ENCODE assay signal across 1 cellular context in the genomic region with DNA sequence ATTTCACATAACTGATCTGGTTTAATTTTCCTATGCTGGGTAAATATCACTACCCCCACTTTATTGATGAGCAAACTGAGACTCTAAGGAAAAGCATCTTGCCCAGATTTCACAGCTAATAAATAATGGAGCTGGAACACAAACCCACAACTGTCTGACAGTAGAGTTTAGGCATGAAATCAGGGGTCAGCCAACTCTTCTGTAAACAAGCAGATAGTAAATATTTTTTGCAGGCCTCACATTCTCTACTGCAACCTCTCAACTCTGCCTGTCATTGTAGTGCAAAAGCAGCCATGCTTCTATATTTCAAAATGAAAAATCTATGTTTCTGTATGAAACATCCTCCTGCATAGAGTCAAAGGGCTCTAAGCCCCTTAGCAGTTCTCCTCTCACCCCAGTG.
TF ChIP-seq lines count a peak whose summit lies in the region.

No MANE protein-coding gene starts in this region.

TF ChIP-seq in GM23338, 12 proteins besides CTCF, POLR2A, EP300 and RAD21:
- TF ChIP-seq, protein P1, sequence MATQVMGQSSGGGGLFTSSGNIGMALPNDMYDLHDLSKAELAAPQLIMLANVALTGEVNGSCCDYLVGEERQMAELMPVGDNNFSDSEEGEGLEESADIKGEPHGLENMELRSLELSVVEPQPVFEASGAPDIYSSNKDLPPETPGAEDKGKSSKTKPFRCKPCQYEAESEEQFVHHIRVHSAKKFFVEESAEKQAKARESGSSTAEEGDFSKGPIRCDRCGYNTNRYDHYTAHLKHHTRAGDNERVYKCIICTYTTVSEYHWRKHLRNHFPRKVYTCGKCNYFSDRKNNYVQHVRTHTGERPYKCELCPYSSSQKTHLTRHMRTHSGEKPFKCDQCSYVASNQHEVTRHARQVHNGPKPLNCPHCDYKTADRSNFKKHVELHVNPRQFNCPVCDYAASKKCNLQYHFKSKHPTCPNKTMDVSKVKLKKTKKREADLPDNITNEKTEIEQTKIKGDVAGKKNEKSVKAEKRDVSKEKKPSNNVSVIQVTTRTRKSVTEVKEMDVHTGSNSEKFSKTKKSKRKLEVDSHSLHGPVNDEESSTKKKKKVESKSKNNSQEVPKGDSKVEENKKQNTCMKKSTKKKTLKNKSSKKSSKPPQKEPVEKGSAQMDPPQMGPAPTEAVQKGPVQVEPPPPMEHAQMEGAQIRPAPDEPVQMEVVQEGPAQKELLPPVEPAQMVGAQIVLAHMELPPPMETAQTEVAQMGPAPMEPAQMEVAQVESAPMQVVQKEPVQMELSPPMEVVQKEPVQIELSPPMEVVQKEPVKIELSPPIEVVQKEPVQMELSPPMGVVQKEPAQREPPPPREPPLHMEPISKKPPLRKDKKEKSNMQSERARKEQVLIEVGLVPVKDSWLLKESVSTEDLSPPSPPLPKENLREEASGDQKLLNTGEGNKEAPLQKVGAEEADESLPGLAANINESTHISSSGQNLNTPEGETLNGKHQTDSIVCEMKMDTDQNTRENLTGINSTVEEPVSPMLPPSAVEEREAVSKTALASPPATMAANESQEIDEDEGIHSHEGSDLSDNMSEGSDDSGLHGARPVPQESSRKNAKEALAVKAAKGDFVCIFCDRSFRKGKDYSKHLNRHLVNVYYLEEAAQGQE (IDR thresholded peaks at IDR 0.05; ENCODE audit: unreplicated experiment), result no peak
- no peak for TF ChIP-seq JUNB (IDR thresholded peaks at IDR 0.05; ENCODE audit: unreplicated experiment)
- TF ChIP-seq, protein P2, sequence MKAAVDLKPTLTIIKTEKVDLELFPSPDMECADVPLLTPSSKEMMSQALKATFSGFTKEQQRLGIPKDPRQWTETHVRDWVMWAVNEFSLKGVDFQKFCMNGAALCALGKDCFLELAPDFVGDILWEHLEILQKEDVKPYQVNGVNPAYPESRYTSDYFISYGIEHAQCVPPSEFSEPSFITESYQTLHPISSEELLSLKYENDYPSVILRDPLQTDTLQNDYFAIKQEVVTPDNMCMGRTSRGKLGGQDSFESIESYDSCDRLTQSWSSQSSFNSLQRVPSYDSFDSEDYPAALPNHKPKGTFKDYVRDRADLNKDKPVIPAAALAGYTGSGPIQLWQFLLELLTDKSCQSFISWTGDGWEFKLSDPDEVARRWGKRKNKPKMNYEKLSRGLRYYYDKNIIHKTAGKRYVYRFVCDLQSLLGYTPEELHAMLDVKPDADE (IDR thresholded peaks at IDR 0.05), result no peak
- no peak for TF ChIP-seq EZH2 (IDR thresholded peaks at IDR 0.05; ENCODE audit: low read depth, unreplicated experiment)
- TF ChIP-seq CREB1 (CRISPR knock-in tag; IDR thresholded peaks at IDR 0.05; ENCODE audit: low read depth), result no peak
- no peak for TF ChIP-seq STAT1 (IDR thresholded peaks at IDR 0.05; ENCODE audit: unreplicated experiment)
- TF ChIP-seq, protein P3, sequence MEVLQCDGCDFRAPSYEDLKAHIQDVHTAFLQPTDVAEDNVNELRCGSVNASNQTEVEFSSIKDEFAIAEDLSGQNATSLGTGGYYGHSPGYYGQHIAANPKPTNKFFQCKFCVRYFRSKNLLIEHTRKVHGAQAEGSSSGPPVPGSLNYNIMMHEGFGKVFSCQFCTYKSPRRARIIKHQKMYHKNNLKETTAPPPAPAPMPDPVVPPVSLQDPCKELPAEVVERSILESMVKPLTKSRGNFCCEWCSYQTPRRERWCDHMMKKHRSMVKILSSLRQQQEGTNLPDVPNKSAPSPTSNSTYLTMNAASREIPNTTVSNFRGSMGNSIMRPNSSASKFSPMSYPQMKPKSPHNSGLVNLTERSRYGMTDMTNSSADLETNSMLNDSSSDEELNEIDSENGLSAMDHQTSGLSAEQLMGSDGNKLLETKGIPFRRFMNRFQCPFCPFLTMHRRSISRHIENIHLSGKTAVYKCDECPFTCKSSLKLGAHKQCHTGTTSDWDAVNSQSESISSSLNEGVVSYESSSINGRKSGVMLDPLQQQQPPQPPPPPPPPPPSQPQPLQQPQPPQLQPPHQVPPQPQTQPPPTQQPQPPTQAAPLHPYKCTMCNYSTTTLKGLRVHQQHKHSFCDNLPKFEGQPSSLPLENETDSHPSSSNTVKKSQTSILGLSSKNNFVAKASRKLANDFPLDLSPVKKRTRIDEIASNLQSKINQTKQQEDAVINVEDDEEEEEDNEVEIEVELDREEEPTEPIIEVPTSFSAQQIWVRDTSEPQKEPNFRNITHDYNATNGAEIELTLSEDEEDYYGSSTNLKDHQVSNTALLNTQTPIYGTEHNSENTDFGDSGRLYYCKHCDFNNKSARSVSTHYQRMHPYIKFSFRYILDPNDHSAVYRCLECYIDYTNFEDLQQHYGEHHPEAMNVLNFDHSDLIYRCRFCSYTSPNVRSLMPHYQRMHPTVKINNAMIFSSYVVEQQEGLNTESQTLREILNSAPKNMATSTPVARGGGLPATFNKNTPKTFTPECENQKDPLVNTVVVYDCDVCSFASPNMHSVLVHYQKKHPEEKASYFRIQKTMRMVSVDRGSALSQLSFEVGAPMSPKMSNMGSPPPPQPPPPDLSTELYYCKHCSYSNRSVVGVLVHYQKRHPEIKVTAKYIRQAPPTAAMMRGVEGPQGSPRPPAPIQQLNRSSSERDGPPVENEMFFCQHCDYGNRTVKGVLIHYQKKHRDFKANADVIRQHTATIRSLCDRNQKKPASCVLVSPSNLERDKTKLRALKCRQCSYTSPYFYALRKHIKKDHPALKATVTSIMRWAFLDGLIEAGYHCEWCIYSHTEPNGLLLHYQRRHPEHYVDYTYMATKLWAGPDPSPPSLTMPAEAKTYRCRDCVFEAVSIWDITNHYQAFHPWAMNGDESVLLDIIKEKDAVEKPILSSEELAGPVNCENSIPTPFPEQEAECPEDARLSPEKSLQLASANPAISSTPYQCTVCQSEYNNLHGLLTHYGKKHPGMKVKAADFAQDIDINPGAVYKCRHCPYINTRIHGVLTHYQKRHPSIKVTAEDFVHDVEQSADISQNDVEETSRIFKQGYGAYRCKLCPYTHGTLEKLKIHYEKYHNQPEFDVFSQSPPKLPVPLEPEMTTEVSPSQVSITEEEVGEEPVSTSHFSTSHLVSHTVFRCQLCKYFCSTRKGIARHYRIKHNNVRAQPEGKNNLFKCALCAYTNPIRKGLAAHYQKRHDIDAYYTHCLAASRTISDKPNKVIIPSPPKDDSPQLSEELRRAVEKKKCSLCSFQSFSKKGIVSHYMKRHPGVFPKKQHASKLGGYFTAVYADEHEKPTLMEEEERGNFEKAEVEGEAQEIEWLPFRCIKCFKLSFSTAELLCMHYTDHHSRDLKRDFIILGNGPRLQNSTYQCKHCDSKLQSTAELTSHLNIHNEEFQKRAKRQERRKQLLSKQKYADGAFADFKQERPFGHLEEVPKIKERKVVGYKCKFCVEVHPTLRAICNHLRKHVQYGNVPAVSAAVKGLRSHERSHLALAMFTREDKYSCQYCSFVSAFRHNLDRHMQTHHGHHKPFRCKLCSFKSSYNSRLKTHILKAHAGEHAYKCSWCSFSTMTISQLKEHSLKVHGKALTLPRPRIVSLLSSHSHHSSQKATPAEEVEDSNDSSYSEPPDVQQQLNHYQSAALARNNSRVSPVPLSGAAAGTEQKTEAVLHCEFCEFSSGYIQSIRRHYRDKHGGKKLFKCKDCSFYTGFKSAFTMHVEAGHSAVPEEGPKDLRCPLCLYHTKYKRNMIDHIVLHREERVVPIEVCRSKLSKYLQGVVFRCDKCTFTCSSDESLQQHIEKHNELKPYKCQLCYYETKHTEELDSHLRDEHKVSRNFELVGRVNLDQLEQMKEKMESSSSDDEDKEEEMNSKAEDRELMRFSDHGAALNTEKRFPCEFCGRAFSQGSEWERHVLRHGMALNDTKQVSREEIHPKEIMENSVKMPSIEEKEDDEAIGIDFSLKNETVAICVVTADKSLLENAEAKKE (CRISPR knock-in tag; IDR thresholded peaks at IDR 0.05), result no peak
- TF ChIP-seq ZNF331 (CRISPR knock-in tag; IDR thresholded peaks at IDR 0.05; ENCODE audit: low read depth), result no peak
- TF ChIP-seq NANOG (IDR thresholded peaks at IDR 0.05; ENCODE audit: borderline replicate concordance), result no peak
- no peak for TF ChIP-seq POLR2AphosphoS5 (IDR thresholded peaks at IDR 0.05; ENCODE audit: low read depth)
- TF ChIP-seq ZNF114 (CRISPR knock-in tag; IDR thresholded peaks at IDR 0.05), result no peak
- TF ChIP-seq EZH2phosphoT487 (IDR thresholded peaks at IDR 0.05; ENCODE audit: unreplicated experiment), result no peak
